19 cellular contexts compared by ENCODE assay signal in the genomic region with DNA sequence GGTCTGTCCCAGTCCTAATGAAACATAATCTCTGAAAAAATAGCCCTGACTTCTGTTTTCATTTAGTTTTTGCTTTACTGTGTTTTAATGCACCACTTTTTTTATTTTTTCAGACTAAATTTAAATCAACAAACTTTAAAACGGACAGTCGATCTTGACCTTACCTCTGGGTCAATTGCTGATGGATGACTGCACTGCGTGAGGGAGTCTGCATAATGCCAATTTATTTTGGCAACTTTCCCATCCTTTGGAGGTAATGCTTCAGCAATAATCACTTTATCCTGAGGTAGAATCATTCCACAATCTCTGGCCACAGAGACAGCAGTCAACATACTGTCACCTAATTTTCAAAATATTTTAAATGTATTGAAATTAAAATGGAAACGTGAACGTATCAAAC. TPM values are rescaled to one million over a fixed set of nuclear protein-coding genes. Genes with fewer than 3 reads are reported as not detected.
DNase-seq lines count a peak whose midpoint lies in the region; ATAC-seq and TF ChIP-seq lines count a peak whose summit lies in the region.
"Had no signal": no experiment of that assay in that cellular context is flagged by ENCODE, and none has a peak within 500 bp of the region (broad histone marks: within the 10 kb centered on the region; RNA-seq: fewer than 3 reads in every experiment).

No MANE protein-coding gene starts in this region.

- H3K27ac ChIP-seq in HEK293 (ENCODE audit: extremely low read depth, low read depth, low read length): no peak overlapping the region

- POLR2A ChIA-PET in HEK293 (lab: Yijun Ruan, JAX): no interaction called here

- ATAC-seq in left lobe of liver (peak; percentile 77), GM21529 (IDR thresholded peaks at IDR 0.05; ENCODE audit: unreplicated experiment) (no peak)
- ATAC-seq: GM23338, HCT116, Right ventricle myocardium inferior had no signal

- peaks cover 8% of the 10 kb centered on the region; the same call in 1 of the 2 replicates for H3K4me1 ChIP-seq in HEK293 (ENCODE audit: control insufficient read depth, insufficient read depth, low read length)

- H3K36me3 ChIP-seq in HEK293 (ENCODE audit: control insufficient read depth in 2 of 2, insufficient read depth in 1 of 2, low read length in 2 of 2): peaks cover 20 to 85% of the 10 kb centered on the region in 2 experiments

- no peak for TF ChIP-seq CTCF in HEK293 (tag by site-specific recombination; IDR thresholded peaks at IDR 0.05)

- no peak overlapping the region for H3K4me3 ChIP-seq in HEK293 (ENCODE audit: low read depth, low read length)
- H3K4me3 ChIP-seq: GM23338, MG63 had no signal

- CTCF ChIA-PET in HEK293 (lab: Yijun Ruan, JAX): no interaction called here

- DNase-seq in NCI-H748 (lab: John Stamatoyannopoulos, UW; ENCODE audit: unreplicated experiment) (peak; percentile 19), NCI-H748 treated with DMSO at 0.1 percent for 48 hours (lab: John Stamatoyannopoulos, UW) (no peak), NCI-H69 (lab: John Stamatoyannopoulos, UW) (peak; percentile 13), left lobe of liver (ENCODE audit: low spot score) (no peak), putamen (ENCODE audit: low spot score) (no peak)
- DNase-seq: C1 segment of cervical spinal cord; CD8-positive, alpha-beta memory T cell; GF-D8; Kasumi-1; MG63; NCI-H1930; NCI-H345; NCI-H524 treated with DMSO at 0.1 percent for 48 hours had no signal

- H3K9me3 ChIP-seq in HEK293 (ENCODE audit: control insufficient read depth, insufficient read depth, low read depth, low read length): no peaks in the 10 kb centered on the region
- H3K9me3 ChIP-seq: MG63 had no signal

TF ChIP-seq in HEK293, 187 proteins besides CTCF, POLR2A, EP300 and RAD21:
- TF ChIP-seq FEZF1 (tag by site-specific recombination; IDR thresholded peaks at IDR 0.05) (peak; percentile 26; the same call in 1 of the 2 replicates), ZNF654 (tag by site-specific recombination; IDR thresholded peaks at IDR 0.05; ENCODE audit: low read depth) (no peak)
- TF ChIP-seq, protein P1, sequence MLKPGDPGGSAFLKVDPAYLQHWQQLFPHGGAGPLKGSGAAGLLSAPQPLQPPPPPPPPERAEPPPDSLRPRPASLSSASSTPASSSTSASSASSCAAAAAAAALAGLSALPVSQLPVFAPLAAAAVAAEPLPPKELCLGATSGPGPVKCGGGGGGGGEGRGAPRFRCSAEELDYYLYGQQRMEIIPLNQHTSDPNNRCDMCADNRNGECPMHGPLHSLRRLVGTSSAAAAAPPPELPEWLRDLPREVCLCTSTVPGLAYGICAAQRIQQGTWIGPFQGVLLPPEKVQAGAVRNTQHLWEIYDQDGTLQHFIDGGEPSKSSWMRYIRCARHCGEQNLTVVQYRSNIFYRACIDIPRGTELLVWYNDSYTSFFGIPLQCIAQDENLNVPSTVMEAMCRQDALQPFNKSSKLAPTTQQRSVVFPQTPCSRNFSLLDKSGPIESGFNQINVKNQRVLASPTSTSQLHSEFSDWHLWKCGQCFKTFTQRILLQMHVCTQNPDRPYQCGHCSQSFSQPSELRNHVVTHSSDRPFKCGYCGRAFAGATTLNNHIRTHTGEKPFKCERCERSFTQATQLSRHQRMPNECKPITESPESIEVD (tag by site-specific recombination; IDR thresholded peaks at IDR 0.05): peak; percentile 69

RNA-seq across cellular contexts. Expression of a gene that starts 32.5 kb away (rescaled TPM):
- 0.10 TPM for total RNA-seq in left lobe of liver
- total RNA-seq: Daoy, Right ventricle myocardium inferior had no signal

RNA-seq across cellular contexts. Expression of a gene that starts 55.2 kb away (rescaled TPM):
- 141 TPM for total RNA-seq in left lobe of liver

Comparison
In these comparisons a context has a peak if more than half of its experiments do, and no peak if none do; other contexts are left out.
1. DNase-seq: peak in NCI-H748 (single experiment) and NCI-H69 (single experiment); none in NCI-H748 treated with DMSO at 0.1 percent for 48 hours (single experiment), left lobe of liver (single experiment) and putamen (single experiment).